ENCODE assay signal across 27 cellular contexts in the genomic region with DNA sequence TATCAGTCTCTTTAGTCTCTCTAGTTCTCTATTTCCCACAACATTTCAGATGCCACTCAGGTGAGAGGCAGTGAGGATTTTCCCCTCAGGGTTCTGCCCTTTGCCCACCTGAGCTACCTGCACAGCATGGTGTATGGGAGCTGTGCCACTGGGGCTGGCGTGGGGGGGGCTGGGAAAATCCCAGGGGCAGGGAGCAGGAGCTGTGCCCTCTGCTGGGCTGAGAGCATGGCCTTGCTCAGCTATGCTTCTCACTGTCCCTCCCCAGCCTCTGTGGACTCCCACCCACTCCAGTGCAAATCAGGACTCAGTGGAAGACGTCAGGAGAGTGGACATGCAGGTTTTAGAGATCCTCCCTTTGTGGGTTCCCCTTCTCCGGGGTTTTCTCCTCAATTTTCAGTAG.
"Had no signal": no experiment of that assay in that cellular context is flagged by ENCODE, and none has a peak within 500 bp of the region (broad histone marks: within the 10 kb centered on the region; RNA-seq: fewer than 3 reads in every experiment).

No MANE protein-coding gene starts in this region.

- FAIRE-seq: endometrium, islet of Langerhans, keratinocyte had no signal

- H3K9me3 ChIP-seq: colonic mucosa, esophagus squamous epithelium, gastrocnemius medialis, lower lobe of right lung, mucosa of descending colon had no signal

- H3K36me3 Mint-ChIP-seq: mesothelial cell of epicardium had no signal

- H3K4me3 Mint-ChIP-seq: dendritic cell treated with granulocyte-macrophage colony-stimulating factor and Interleukin-4, amounts not matched to agents 40 ng/mL and 50 ng/mL, for 4 days; effector memory CD8-positive, alpha-beta T cell; endodermal cell; mesothelial cell of epicardium had no signal

- H3K27me3 ChIP-seq: colonic mucosa, esophagus squamous epithelium, gastrocnemius medialis, heart right ventricle, left lung had no signal

- H3K36me3 ChIP-seq: colonic mucosa, esophagus squamous epithelium, gastrocnemius medialis, heart right ventricle, left lung, lower lobe of right lung had no signal

- H3K27ac ChIP-seq: colonic mucosa, epithelial cell of prostate, esophagus squamous epithelium, gastrocnemius medialis, heart right ventricle, left lung, lower lobe of right lung had no signal

- H3K27me3 Mint-ChIP-seq: dendritic cell treated with granulocyte-macrophage colony-stimulating factor and Interleukin-4, amounts not matched to agents 40 ng/mL and 50 ng/mL, for 4 days had no signal

- H3K27ac Mint-ChIP-seq: dendritic cell treated with granulocyte-macrophage colony-stimulating factor and Interleukin-4, amounts not matched to agents 40 ng/mL and 50 ng/mL, for 4 days; effector memory CD8-positive, alpha-beta T cell; endodermal cell; mesothelial cell of epicardium had no signal

- H3K4me3 ChIP-seq: colonic mucosa, esophagus squamous epithelium, gastrocnemius medialis, heart right ventricle, left lung, lower lobe of right lung, mucosa of descending colon had no signal

- ATAC-seq: effector memory CD8-positive, alpha-beta T cell; esophagus mucosa; gastrocnemius medialis; heart right ventricle; left cardiac atrium; left lung; left ventricle myocardium superior; lower lobe of right lung; mucosa of descending colon had no signal

- DNase-seq: colonic mucosa; cortex of kidney; effector CD8-positive, alpha-beta T cell; effector memory CD8-positive, alpha-beta T cell; endodermal cell; erythroblast; esophagus squamous epithelium; foreskin fibroblast; foreskin melanocyte; gastrocnemius medialis; glutamatergic neuron; head of caudate nucleus; heart right ventricle; hippocampal formation; left cardiac atrium; left lung; left ventricle myocardium superior; lower lobe of right lung; mesenchymal stem cell; mucosa of descending colon had no signal

- H3K4me1 ChIP-seq: colonic mucosa, esophagus squamous epithelium, gastrocnemius medialis, left lung had no signal
